ENCODE assay signal across 9 cellular contexts in genomic region chr3:140093742-140094141, GRCh38.
DNase-seq lines count a peak whose midpoint lies in the region; ATAC-seq, FAIRE-seq and TF ChIP-seq lines count a peak whose summit lies in the region.
"Had no signal": no experiment of that assay in that cellular context is flagged by ENCODE, and none has a peak within 500 bp of the region (broad histone marks: within the 10 kb centered on the region; RNA-seq: fewer than 3 reads in every experiment).

No MANE protein-coding gene starts in this region.

- no peak for FAIRE-seq in GM19239 (lab: Jason Lieb, UNC)

- no peaks in the 10 kb centered on the region for H3K4me1 ChIP-seq in osteoblast (ENCODE audit: insufficient read depth, low read length)

- H3K79me2 ChIP-seq in osteoblast (ENCODE audit: insufficient read depth, low read length) = no peaks in the 10 kb centered on the region

- H4K20me1 ChIP-seq in osteoblast (ENCODE audit: insufficient read depth, low read length) = no peaks in the 10 kb centered on the region

- no peak for ATAC-seq in GM19324 (IDR thresholded peaks at IDR 0.05; ENCODE audit: low FRiP score, unreplicated experiment)

- H3K27me3 ChIP-seq in osteoblast (ENCODE audit: insufficient read depth, low read length) = no peaks in the 10 kb centered on the region

- no peak for TF ChIP-seq CTCF in osteoblast (IDR thresholded peaks at IDR 0.05; ENCODE audit: extremely low read depth, low read depth, low read length)
- TF ChIP-seq CTCF in GM13977 (IDR thresholded peaks at IDR 0.05; ENCODE audit: extremely low read depth, insufficient read depth, missing control alignments) = no peak

- no peak overlapping the region for H2AFZ ChIP-seq in osteoblast (ENCODE audit: low read length)

- H3K36me3 ChIP-seq in osteoblast (ENCODE audit: insufficient read depth, low read length) = no peaks in the 10 kb centered on the region

- DNase-seq in DMS 273 treated with DMSO at 0.1 percent for 48 hours (lab: John Stamatoyannopoulos, UW) = peak; percentile 97
- DNase-seq in NCI-H2171 treated with DMSO at 0.1 percent for 48 hours (lab: John Stamatoyannopoulos, UW) = peak; percentile 99
- peak; percentile 92 for DNase-seq in dedifferentiated amniotic fluid mesenchymal stem cell (ENCODE audit: extremely low spot score)
- peak; percentile 51 for DNase-seq in osteoblast (ENCODE audit: insufficient read length, low spot score, missing footprints)
- DNase-seq in GF-D8 (lab: John Stamatoyannopoulos, UW) = no peak
- DNase-seq in GM19239 (ENCODE audit: insufficient read length, low spot score) = no peak
- DNase-seq in GM13977 (ENCODE audit: low spot score) = no peak
- DNase-seq: NCI-H510A had no signal

- H3K27ac ChIP-seq in osteoblast (ENCODE audit: low read depth, low read length) = no peak overlapping the region

- H3K9me3 ChIP-seq in osteoblast (ENCODE audit: low read depth, low read length) = no peaks in the 10 kb centered on the region

- in situ Hi-C loops in GM13977 (cut with MboI; ENCODE audit: low pct_unique_long_range_greater_than_20kb, low sequenced_read_pairs, unreplicated experiment) = no loop called here

- no peak overlapping the region for H3K4me3 ChIP-seq in osteoblast (ENCODE audit: insufficient read depth, low read length)

- H3K4me2 ChIP-seq in osteoblast (ENCODE audit: insufficient read depth, low read length) = no peak overlapping the region

Comparison
In these comparisons a context has a peak if more than half of its experiments do, and no peak if none do; other contexts are left out.
1. DNase-seq: peak in DMS 273 treated with DMSO at 0.1 percent for 48 hours (single experiment), NCI-H2171 treated with DMSO at 0.1 percent for 48 hours (single experiment), dedifferentiated amniotic fluid mesenchymal stem cell (single experiment) and osteoblast (single experiment); none in GF-D8 (single experiment), GM19239 (single experiment) and GM13977 (single experiment).